Comparison of ENCODE assay signal across 16 cellular contexts in the genomic region with DNA sequence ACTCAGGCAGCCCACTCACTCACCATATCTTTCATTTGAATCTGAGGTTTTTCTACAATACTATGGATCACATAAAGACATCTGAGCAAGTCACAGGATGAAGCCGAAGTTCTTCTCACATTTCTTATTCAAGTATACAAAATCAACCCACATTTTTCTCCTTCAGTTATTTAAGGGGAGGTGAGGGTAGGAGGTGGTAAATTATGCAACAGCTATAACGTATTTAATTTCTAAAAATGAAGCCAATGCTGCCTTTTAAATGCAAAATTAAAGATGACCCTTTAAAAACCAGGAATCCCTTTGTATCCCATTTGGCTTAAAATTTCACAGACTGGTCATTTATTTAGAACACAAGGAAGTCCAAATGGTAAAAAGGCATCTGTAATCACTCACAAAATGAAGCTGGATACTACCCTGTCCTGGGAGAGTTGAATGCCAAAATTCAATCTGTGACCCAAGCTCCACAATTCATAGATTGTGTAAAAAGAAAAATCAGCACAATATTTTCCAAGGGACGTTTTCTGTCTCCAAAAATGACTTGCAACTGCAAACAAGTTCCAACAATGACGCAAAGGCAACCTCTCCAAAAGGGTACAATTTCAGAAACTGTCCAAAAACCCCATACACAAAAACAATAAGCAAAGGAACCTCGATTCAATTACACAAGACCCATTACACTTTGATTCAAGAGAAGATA. TPM values are rescaled to one million over a fixed set of nuclear protein-coding genes. Genes with fewer than 3 reads are reported as not detected.
DNase-seq lines count a peak whose midpoint lies in the region; ATAC-seq, FAIRE-seq and TF ChIP-seq lines count a peak whose summit lies in the region.
"Had no signal": no experiment of that assay in that cellular context is flagged by ENCODE, and none has a peak within 500 bp of the region (broad histone marks: within the 10 kb centered on the region; RNA-seq: fewer than 3 reads in every experiment).

No MANE protein-coding gene starts in this region.

- peak; percentile 11 for FAIRE-seq in GM19239 (lab: Jason Lieb, UNC)
- FAIRE-seq: HTR-8/SVneo had no signal

- H3K4me3 ChIP-seq in cardiac fibroblast (replicated peaks in 1 of 2; ENCODE audit: low read depth in 2 of 2, low read length in 2 of 2) = no peak overlapping the region

- intact Hi-C loops in left ventricle myocardium superior (cut with micrococcal nuclease) = no loop called here
- intact Hi-C loops in sciatic nerve (cut with DNase I) = no loop called here

- DNase-seq in GM19239 (ENCODE audit: insufficient read length, low spot score) (no peak), cardiac fibroblast (ENCODE audit: low read depth in 2 of 2) (peak; percentile 46 to 59), left ventricle myocardium superior (no peak), sciatic nerve (ENCODE audit: low spot score) (no peak), GM03348 (ENCODE audit: low spot score) (no peak), activated T-cell treated with anti-CD3 and anti-CD28 coated beads for 4 hours (no peak), ureter (ENCODE audit: low spot score) (no peak)
- DNase-seq: activated T-cell treated with anti-CD3 and anti-CD28 coated beads, Interleukin-2, amount 50 U/mL, for 4 hours; esophagus squamous epithelium; GDM1; MM.1S; NCI-H2081; NCI-H526 treated with DMSO at 0.1 percent for 48 hours; T-helper 1 cell had no signal

- TF ChIP-seq CTCF in cardiac fibroblast (IDR thresholded peaks at IDR 0.05; ENCODE audit: low read depth, low read length) = no peak

- ATAC-seq in left ventricle myocardium superior (peak; percentile 85), sciatic nerve (peak; percentile 74), GM19452 (IDR thresholded peaks at IDR 0.05; ENCODE audit: unreplicated experiment) (no peak)
- ATAC-seq: activated T-cell treated with anti-CD3 and anti-CD28 coated beads, Interleukin-2, amount 50 U/mL, for 4 hours had no signal

RNA-seq across cellular contexts. Expression of a gene that starts 48.8 kb away (rescaled TPM):
- total RNA-seq in left ventricle myocardium superior (91.8 TPM), sciatic nerve (889 TPM), ureter (110 TPM)

Comparison
In these comparisons a context has a peak if more than half of its experiments do, and no peak if none do; other contexts are left out.
1. DNase-seq: peak in cardiac fibroblast (2 of 2); none in GM19239 (single experiment), left ventricle myocardium superior (single experiment), sciatic nerve (single experiment), GM03348 (single experiment), activated T-cell treated with anti-CD3 and anti-CD28 coated beads for 4 hours (single experiment) and ureter (single experiment).